Comparison of ENCODE assay signal across 12 cellular contexts in genomic region chr3:54243262-54243931, GRCh38.
A peak's percentile ranks its signal among the peaks of the same experiment; 100 is the strongest.
DNase-seq lines count a peak whose midpoint lies in the region; ATAC-seq, FAIRE-seq and TF ChIP-seq lines count a peak whose summit lies in the region.
"Had no signal": no experiment of that assay in that cellular context is flagged by ENCODE, and none has a peak within 500 bp of the region (broad histone marks: within the 10 kb centered on the region; RNA-seq: fewer than 3 reads in every experiment).

No MANE protein-coding gene starts in this region.

- no peaks in the 10 kb centered on the region for H3K36me3 ChIP-seq in heart left ventricle
- no peaks in the 10 kb centered on the region for H3K36me3 ChIP-seq in PC-3 (ENCODE audit: low read depth, low read length)

- H3K9ac ChIP-seq in PC-3 (ENCODE audit: low read length), result no peak overlapping the region

- no peaks in the 10 kb centered on the region for H3F3A ChIP-seq in PC-3 (ENCODE audit: low read length, unreplicated experiment)

- DNase-seq in heart left ventricle (no peak), left ventricle myocardium superior (no peak), PC-3 (peak; percentile 34), foreskin fibroblast (peak in 1 of 2 donors; percentile 13), urothelium cell line (ENCODE audit: low spot score) (peak; percentile 67), dedifferentiated amniotic fluid mesenchymal stem cell (ENCODE audit: extremely low spot score) (no peak)
- DNase-seq: activated T-cell treated with anti-CD3 and anti-CD28 coated beads for 4 hours; stimulated activated CD4-positive, alpha-beta T cell treated with anti-CD3 and anti-CD28 coated beads, Interleukin-12 subunit alpha, Interleukin-12 subunit beta, amount 100 ng/mL, for 4 hours; substantia nigra; T-helper 1 cell had no signal

- TF ChIP-seq CTCF in heart left ventricle (IDR thresholded peaks at IDR 0.05) (no peak), PC-3 (conservative IDR thresholded peaks at IDR 0.05; ENCODE audit: low read depth, low read length) (no peak), foreskin fibroblast (IDR thresholded peaks at IDR 0.05; ENCODE audit: low read depth, low read length) (no peak)

- POLR2A ChIA-PET in PC-3 (lab: Charles Lee; ENCODE audit: unreplicated experiment), result no interaction called here

- no peaks in the 10 kb centered on the region for H3K79me2 ChIP-seq in PC-3 (ENCODE audit: low read length)

- WGBS in heart left ventricle, 4 donors, result 66 to 76% (median 69%) methylated on average over 10 of the region's 10 CpGs

- peak overlapping the region; percentile 94 for H2AFZ ChIP-seq in PC-3 (ENCODE audit: low read length)

- H3K9me2 ChIP-seq in PC-3 (replicated peaks; ENCODE audit: low read length), result no peaks in the 10 kb centered on the region

- no peaks in the 10 kb centered on the region for H4K20me1 ChIP-seq in PC-3 (ENCODE audit: low read length)

- no peak for TF ChIP-seq POLR2A in heart left ventricle (IDR thresholded peaks at IDR 0.05)

- H3K27ac ChIP-seq in heart left ventricle (no peak overlapping the region), PC-3 (ENCODE audit: low read length) (no peak overlapping the region)

- ATAC-seq in heart left ventricle, result no peak
- no peak for ATAC-seq in left ventricle myocardium superior
- ATAC-seq in PC-3, result peak; percentile 74
- ATAC-seq in HG02642 (IDR thresholded peaks at IDR 0.05; ENCODE audit: poor library complexity, unreplicated experiment), result no peak
- ATAC-seq in activated CD4-positive, CD25-positive, alpha-beta regulatory T cell treated with anti-CD3 and anti-CD28 coated beads, Interleukin-2, amount 50 U/mL, for 24 hours, result no peak

- intact Hi-C loops in heart left ventricle (cut with DNase I) (no loop called here), left ventricle myocardium superior (cut with micrococcal nuclease) (no loop called here), PC-3 (cut with micrococcal nuclease) (no loop called here)

- H3K4me3 ChIP-seq in heart left ventricle (peak overlapping the region in 7 of 12 donors; percentile 18 to 32 (median 28)), PC-3 (ENCODE audit: low read length) (peak overlapping the region; percentile 68), foreskin fibroblast (ENCODE audit: low read depth in 1 of 2, low read length in 2 of 2) (peak overlapping the region; percentile 22 to 61)

- CTCF ChIA-PET in PC-3 (lab: Charles Lee), result no interaction called here

- H3K27me3 ChIP-seq in heart left ventricle (no peaks in the 10 kb centered on the region), PC-3 (ENCODE audit: low read length) (no peaks in the 10 kb centered on the region)

- H3K4me1 ChIP-seq in heart left ventricle (no peaks in the 10 kb centered on the region), PC-3 (ENCODE audit: insufficient read depth, low read length) (0 out of 2 replicates have a peak, but pooled peaks cover 3% of the 10 kb centered on the region)

- peak overlapping the region; percentile 84 for H3K4me2 ChIP-seq in PC-3 (ENCODE audit: low read length)

- BruUV-seq in PC-3 (replicated peaks; lab: Mats Ljungman, UMichigan), result no TSS peak

- H3K9me3 ChIP-seq in heart left ventricle (peaks cover 0 to 12% (median 0%) of the 10 kb centered on the region in 12 donors), PC-3 (ENCODE audit: low read length) (no peaks in the 10 kb centered on the region)

- FAIRE-seq in urothelium cell line (lab: Jason Lieb, UNC), result no peak

Comparison
In these comparisons a context has a peak if more than half of its experiments do, and no peak if none do; other contexts are left out.
1. DNase-seq: peak in PC-3 (single experiment) and urothelium cell line (single experiment); none in heart left ventricle (0 of 5), left ventricle myocardium superior (single experiment) and dedifferentiated amniotic fluid mesenchymal stem cell (single experiment).
2. Peak in every context shown above with its lines, with median percentiles within 50 percentile points of each other: H3K4me3 ChIP-seq.